ENCODE assay signal across 8 cellular contexts in genomic region chr7:158704524-158705233, GRCh38. TPM values are rescaled to one million over a fixed set of nuclear protein-coding genes. Genes with fewer than 3 reads are reported as not detected.
DNase-seq lines count a peak whose midpoint lies in the region; ATAC-seq and TF ChIP-seq lines count a peak whose summit lies in the region.

NCAPG2 (minus strand) TSS chr7:158704804; CDS start chr7:158701899, 2,905 bp downstream.

- peak within 1 kb of the TSS; percentile 91 for H3K4me3 Mint-ChIP-seq in T-helper 17 cell

- H3K4me3 ChIP-seq in right atrium auricular region (peak within 1 kb of the TSS; percentile 59 to 84), uterus (peak within 1 kb of the TSS; percentile 84 to 85)

- H3K4me1 Mint-ChIP-seq in T-helper 17 cell = peaks cover 23% of the 10 kb centered on the region

- peaks cover 4% of the 10 kb centered on the region for H3K36me3 Mint-ChIP-seq in T-helper 17 cell (ENCODE audit: low read depth)

- peak; percentile 94 for DNase-seq in NCI-H1694 treated with DMSO at 0.1 percent for 48 hours (lab: John Stamatoyannopoulos, UW)
- DNase-seq in T-helper 17 cell = peak; percentile 97 to 99 (median 99)
- DNase-seq in right atrium auricular region (ENCODE audit: low spot score) = peak; percentile 96
- peak; percentile 94 for DNase-seq in pulmonary artery endothelial cell (ENCODE audit: low read depth, low spot score)
- peak; percentile 97 to 98 for DNase-seq in uterus

- peaks cover 0 to 18% of the 10 kb centered on the region in 2 donors for H3K4me1 ChIP-seq in right atrium auricular region
- H3K4me1 ChIP-seq in uterus = no peaks in the 10 kb centered on the region

- no peaks in the 10 kb centered on the region for H3K27me3 ChIP-seq in right atrium auricular region
- no peaks in the 10 kb centered on the region for H3K27me3 ChIP-seq in uterus

- H3K9me3 ChIP-seq in T-helper 17 cell (ENCODE audit: control insufficient read depth, low read length, poor library complexity, severe bottlenecking) (no peaks in the 10 kb centered on the region), right atrium auricular region (no peaks in the 10 kb centered on the region), uterus (no peaks in the 10 kb centered on the region)

- H3K27ac ChIP-seq in angular gyrus (ENCODE audit: low read depth, low read length) (peak within 1 kb of the TSS; percentile 77), right atrium auricular region (peak within 1 kb of the TSS; percentile 75 to 87), uterus (peak within 1 kb of the TSS; percentile 81 to 85)

- peak within 1 kb of the TSS; percentile 62 for H3K27ac Mint-ChIP-seq in T-helper 17 cell

- peak; percentile 97 for ATAC-seq in HG02885 (IDR thresholded peaks at IDR 0.05; ENCODE audit: poor library complexity, unreplicated experiment)
- peak; percentile 98 for ATAC-seq in T-helper 17 cell

- intact Hi-C loops in uterus (cut with DNase I; ENCODE audit: low total_unique reads) = no loop called here

- H3K36me3 ChIP-seq in right atrium auricular region = no peaks in the 10 kb centered on the region
- H3K36me3 ChIP-seq in uterus = no peaks in the 10 kb centered on the region

- TF ChIP-seq CTCF in right atrium auricular region (IDR thresholded peaks at IDR 0.05) (peak in 1 of 2 donors; percentile 47), uterus (IDR thresholded peaks at IDR 0.05) (peak; percentile 13 to 81 (median 48))

- H3K27me3 Mint-ChIP-seq in T-helper 17 cell = no peaks in the 10 kb centered on the region

- TF ChIP-seq POLR2A in GM15510 (IDR thresholded peaks at IDR 0.05; ENCODE audit: borderline replicate concordance, extremely low read depth, insufficient read length) = peak; percentile 79
- TF ChIP-seq POLR2A in uterus (IDR thresholded peaks at IDR 0.05) = peak; percentile 97 to 98

RNA-seq across cellular contexts. Expression of gene NCAPG2, which starts in this region (rescaled TPM):
- total RNA-seq in T-helper 17 cell (10 to 100 TPM in 1 of 2 donors, 1 to 10 TPM in 1; 8.8 to 38.7 TPM), right atrium auricular region (1 to 10 TPM; 2.8 to 3.1 TPM), pulmonary artery endothelial cell (27.4 and 39.6 TPM in 2 replicates), uterus (10 to 100 TPM in 1 of 4 donors, 1 to 10 TPM in 2, under 1 TPM in 1; 0.51 to 36.0 (median 7.8) TPM)

Comparison
In these comparisons a context has a peak if more than half of its experiments do, and no peak if none do; other contexts are left out.
1. Peak in every context shown above with its lines: DNase-seq, ATAC-seq, H3K4me3 ChIP-seq and H3K27ac ChIP-seq.